34 cellular contexts compared by ENCODE assay signal in the genomic region with DNA sequence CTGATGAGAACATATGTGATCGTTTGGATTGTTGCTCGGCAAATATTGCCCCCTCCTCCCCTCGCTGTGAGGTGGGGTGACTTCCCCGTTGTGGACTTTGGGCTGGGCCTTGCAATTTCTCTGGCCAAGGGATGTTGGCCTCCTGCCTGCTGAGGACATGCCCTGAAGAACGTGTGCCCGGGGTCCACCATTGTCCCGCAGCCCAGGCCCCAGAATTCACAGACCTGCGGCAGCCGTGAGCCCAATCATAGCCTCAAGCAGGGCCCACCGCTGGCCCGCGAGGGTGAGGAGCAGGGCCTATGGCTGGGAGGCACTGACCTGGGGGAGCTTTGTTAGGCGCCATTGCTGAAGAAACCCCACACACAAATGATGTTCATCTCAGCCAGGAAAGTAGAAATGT. TPM values are rescaled to one million over a fixed set of nuclear protein-coding genes. Genes with fewer than 3 reads are reported as not detected.
"Had no signal": no experiment of that assay in that cellular context is flagged by ENCODE, and none has a peak within 500 bp of the region (broad histone marks: within the 10 kb centered on the region; RNA-seq: fewer than 3 reads in every experiment).

No MANE protein-coding gene starts in this region.

- H3K4me3 Mint-ChIP-seq: activated T-helper 1 cell treated with anti-CD3 and anti-CD28 coated beads, Interleukin-12 subunit alpha, Interleukin-12 subunit beta, Interleukin-2, Interleukin-4 antibody, amounts not matched to agents 30 ng/mL and 10 ng/mL and 1 ng/mL, durations not matched to agents 14 hours and 24 hours and 36 hours; effector memory CD8-positive, alpha-beta T cell; memory B cell; naive thymus-derived CD4-positive, alpha-beta T cell; stimulated activated memory B cell treated with anti-CD40 and anti-IgM and Interleukin-4, amounts not matched to agents 10 μg/mL and 1 μg/mL and 100 μg/mL, for 72 hours; stimulated activated naive CD8-positive, alpha-beta T cell treated with anti-CD3 and anti-CD28 coated beads, Interleukin-15, amount 100 ng/mL, for 72 hours; type B pancreatic cell had no signal

- ATAC-seq: body of pancreas; effector memory CD8-positive, alpha-beta T cell; gastrocnemius medialis; left cardiac atrium; naive thymus-derived CD4-positive, alpha-beta T cell; pancreas; psoas muscle; stimulated activated memory B cell treated with anti-CD40 and anti-IgM and Interleukin-4, amounts not matched to agents 10 μg/mL and 1 μg/mL and 100 μg/mL, for 72 hours; stimulated activated naive CD8-positive, alpha-beta T cell treated with anti-CD3 and anti-CD28 coated beads, Interleukin-15, amount 100 ng/mL, for 72 hours had no signal

- H3K27me3 ChIP-seq: body of pancreas, cardiac muscle cell, pancreas, vagina had no signal

- H3K4me3 ChIP-seq: body of pancreas, cardiac muscle cell, gastrocnemius medialis, pancreas, psoas muscle, vagina had no signal

- H3K27me3 Mint-ChIP-seq: memory B cell; stimulated activated memory B cell treated with anti-CD40 and anti-IgM and Interleukin-4, amounts not matched to agents 10 μg/mL and 1 μg/mL and 100 μg/mL, for 72 hours; stimulated activated naive CD8-positive, alpha-beta T cell treated with anti-CD3 and anti-CD28 coated beads, Interleukin-15, amount 100 ng/mL, for 72 hours; type B pancreatic cell had no signal

- H3K9me3 ChIP-seq: pancreas, vagina had no signal

- H3K27ac ChIP-seq: body of pancreas, cardiac muscle cell, gastrocnemius medialis, pancreas, psoas muscle, vagina had no signal

- H3K36me3 Mint-ChIP-seq: memory B cell; stimulated activated memory B cell treated with anti-CD40 and anti-IgM and Interleukin-4, amounts not matched to agents 10 μg/mL and 1 μg/mL and 100 μg/mL, for 72 hours; type B pancreatic cell had no signal

- H3K9me3 Mint-ChIP-seq: stimulated activated memory B cell treated with anti-CD40 and anti-IgM and Interleukin-4, amounts not matched to agents 10 μg/mL and 1 μg/mL and 100 μg/mL, for 72 hours; type B pancreatic cell had no signal

- H3K27ac Mint-ChIP-seq: activated T-helper 1 cell treated with anti-CD3 and anti-CD28 coated beads, Interleukin-12 subunit alpha, Interleukin-12 subunit beta, Interleukin-2, Interleukin-4 antibody, amounts not matched to agents 30 ng/mL and 10 ng/mL and 1 ng/mL, durations not matched to agents 14 hours and 24 hours and 36 hours; effector memory CD8-positive, alpha-beta T cell; memory B cell; naive thymus-derived CD4-positive, alpha-beta T cell; stimulated activated memory B cell treated with anti-CD40 and anti-IgM and Interleukin-4, amounts not matched to agents 10 μg/mL and 1 μg/mL and 100 μg/mL, for 72 hours; stimulated activated naive CD8-positive, alpha-beta T cell treated with anti-CD3 and anti-CD28 coated beads, Interleukin-15, amount 100 ng/mL, for 72 hours; type B pancreatic cell had no signal

- H3K4me1 Mint-ChIP-seq: memory B cell; naive thymus-derived CD4-positive, alpha-beta T cell; stimulated activated memory B cell treated with anti-CD40 and anti-IgM and Interleukin-4, amounts not matched to agents 10 μg/mL and 1 μg/mL and 100 μg/mL, for 72 hours; stimulated activated naive CD8-positive, alpha-beta T cell treated with anti-CD3 and anti-CD28 coated beads, Interleukin-15, amount 100 ng/mL, for 72 hours had no signal

- H3K36me3 ChIP-seq: cardiac muscle cell, gastrocnemius medialis, pancreas, vagina had no signal

- DNase-seq: activated CD4-positive, alpha-beta T cell treated with anti-CD3 and anti-CD28 coated beads for 4 hours; activated CD4-positive, alpha-beta T cell treated with anti-CD3 and anti-CD28 coated beads, Interleukin-2, amount 50 U/mL, for 4 hours; activated gamma-delta T cell treated with Interleukin-2 at 50 U/mL for 16 hours; activated naive CD4-positive, alpha-beta T cell treated with anti-CD3 and anti-CD28 coated beads, Interleukin-2, amount 50 U/mL, for 16 hours; activated T-cell treated with anti-CD3 and anti-CD28 coated beads, Interleukin-2, amount 50 U/mL, for 1 hour; anterior cingulate cortex; cortex of kidney; effector memory CD8-positive, alpha-beta T cell; erythroblast; gastrocnemius medialis; glutamatergic neuron; hippocampal formation; left cardiac atrium; midbrain; naive thymus-derived CD4-positive, alpha-beta T cell; nucleus accumbens; psoas muscle; stimulated activated CD4-positive, alpha-beta T cell treated with anti-CD3 and anti-CD28 coated beads, Interleukin-12 subunit alpha, Interleukin-12 subunit beta, amount 100 ng/mL, for 4 hours; stimulated activated CD4-positive, alpha-beta T cell treated with anti-CD3 and anti-CD28 coated beads, Interleukin-4, amount 100 ng/mL, for 24 hours; stimulated activated CD8-positive, alpha-beta memory T cell treated with anti-CD3 and anti-CD28 coated beads, Interleukin-4, amount 100 ng/mL, for 48 hours; stimulated activated naive CD8-positive, alpha-beta T cell treated with anti-CD3 and anti-CD28 coated beads, Interleukin-15, amount 100 ng/mL, for 72 hours; substantia nigra had no signal

- H3K4me1 ChIP-seq: gastrocnemius medialis, psoas muscle, vagina had no signal

RNA-seq across cellular contexts. Expression of a gene that starts 58.3 kb away (rescaled TPM):
- total RNA-seq: activated T-helper 1 cell treated with anti-CD3 and anti-CD28 coated beads, Interleukin-12 subunit alpha, Interleukin-12 subunit beta, Interleukin-2, Interleukin-4 antibody, amounts not matched to agents 30 ng/mL and 10 ng/mL and 1 ng/mL, durations not matched to agents 14 hours and 24 hours and 36 hours; body of pancreas; cardiac muscle cell; cerebellum; gastrocnemius medialis; left cardiac atrium; lower leg skin; naive thymus-derived CD4-positive, alpha-beta T cell; pancreas; psoas muscle; skeletal muscle tissue; T-helper 1 cell treated with Interleukin-12 subunit alpha and Interleukin-12 subunit beta and Interleukin-4 antibody, amounts not matched to agents 30 ng/mL and 1 ng/mL, for 36 hours; vagina had no signal
